10 cellular contexts compared by ENCODE assay signal in genomic region chrX:136754641-136755040, GRCh38. TPM values are rescaled to one million over a fixed set of nuclear protein-coding genes. Genes with fewer than 3 reads are reported as not detected.
A peak's percentile ranks its signal among the peaks of the same experiment; 100 is the strongest.
DNase-seq lines count a peak whose midpoint lies in the region; ATAC-seq and TF ChIP-seq lines count a peak whose summit lies in the region.
"Had no signal": no experiment of that assay in that cellular context is flagged by ENCODE, and none has a peak within 500 bp of the region (broad histone marks: within the 10 kb centered on the region; RNA-seq: fewer than 3 reads in every experiment).

No MANE protein-coding gene starts in this region.

- H3K27ac ChIP-seq in spleen, result peak overlapping the region in 4 of 8 donors; percentile 10 to 59 (median 34)

- peak overlapping the region; percentile 31 for H3K27ac Mint-ChIP-seq in activated CD4-positive, alpha-beta T cell treated with anti-CD3 and anti-CD28 coated beads, Interleukin-2, amount 10 ng/mL, durations not matched to agents 7 days and 5 days
- H3K27ac Mint-ChIP-seq in T-helper 2 cell treated with Interferon-gamma antibody and Interleukin-4, amounts not matched to agents 5 μg/mL and 100 μg/mL, for 36 hours, result no peak overlapping the region
- no peak overlapping the region for H3K27ac Mint-ChIP-seq in activated T-helper 1 cell treated with anti-CD3 and anti-CD28 coated beads, Interleukin-12 subunit alpha, Interleukin-12 subunit beta, Interleukin-2, Interleukin-4 antibody, amounts not matched to agents 30 ng/mL and 10 ng/mL and 1 ng/mL, durations not matched to agents 14 hours and 24 hours and 36 hours

- H3K36me3 ChIP-seq in spleen, result no peaks in the 10 kb centered on the region

- H3K27me3 Mint-ChIP-seq in activated CD4-positive, alpha-beta T cell treated with anti-CD3 and anti-CD28 coated beads, Interleukin-2, amount 10 ng/mL, durations not matched to agents 7 days and 5 days, result no peaks in the 10 kb centered on the region
- no peaks in the 10 kb centered on the region for H3K27me3 Mint-ChIP-seq in T-helper 2 cell treated with Interferon-gamma antibody and Interleukin-4, amounts not matched to agents 5 μg/mL and 100 μg/mL, for 36 hours (ENCODE audit: low read depth)
- H3K27me3 Mint-ChIP-seq in activated T-helper 1 cell treated with anti-CD3 and anti-CD28 coated beads, Interleukin-12 subunit alpha, Interleukin-12 subunit beta, Interleukin-2, Interleukin-4 antibody, amounts not matched to agents 30 ng/mL and 10 ng/mL and 1 ng/mL, durations not matched to agents 14 hours and 24 hours and 36 hours (ENCODE audit: insufficient read depth), result no peaks in the 10 kb centered on the region

- intact Hi-C loops in Right ventricle myocardium superior (cut with DNase I) (no loop called here), spleen (cut with DNase I; ENCODE audit: low total_unique reads) (no loop called here)
- intact Hi-C loops in activated T-helper 1 cell treated with anti-CD3 and anti-CD28 coated beads, Interleukin-12 subunit alpha, Interleukin-12 subunit beta, Interleukin-2, Interleukin-4 antibody, amounts not matched to agents 30 ng/mL and 10 ng/mL and 1 ng/mL, durations not matched to agents 14 hours and 24 hours and 36 hours (cut with micrococcal nuclease), result no loop called here

- no peaks in the 10 kb centered on the region for H3K9me3 ChIP-seq in spleen

- H3K4me1 ChIP-seq in spleen, result peaks cover 0 to 69% (median 11%) of the 10 kb centered on the region in 6 donors

- WGBS in spleen, 5 donors, result 36 to 58% (median 49%) methylated on average over 3 of the region's 3 CpGs

- TF ChIP-seq POLR2A in spleen (IDR thresholded peaks at IDR 0.05), result no peak

- peak; percentile 46 for DNase-seq in activated CD4-positive, alpha-beta T cell treated with anti-CD3 and anti-CD28 coated beads, Interleukin-2, amount 10 ng/mL, durations not matched to agents 7 days and 5 days
- no peak for DNase-seq in activated CD4-positive, alpha-beta T cell treated with anti-CD3 and anti-CD28 coated beads, Interleukin-2, amount 50 U/mL, for 1 hour
- no peak for DNase-seq in T-helper 2 cell treated with Interferon-gamma antibody and Interleukin-4, amounts not matched to agents 5 μg/mL and 100 μg/mL, for 36 hours (ENCODE audit: low spot score)
- DNase-seq in Right ventricle myocardium superior (peak; percentile 66), spleen (peak; percentile 80)
- DNase-seq in activated T-helper 1 cell treated with anti-CD3 and anti-CD28 coated beads, Interleukin-12 subunit alpha, Interleukin-12 subunit beta, Interleukin-2, Interleukin-4 antibody, amounts not matched to agents 30 ng/mL and 10 ng/mL and 1 ng/mL, durations not matched to agents 14 hours and 24 hours and 36 hours (ENCODE audit: low spot score), result no peak
- DNase-seq: NCI-H526 treated with DMSO at 0.1 percent for 48 hours had no signal

- no peaks in the 10 kb centered on the region for H3K27me3 ChIP-seq in spleen (replicated peaks in 1 of 7)

- H3K4me3 Mint-ChIP-seq in activated CD4-positive, alpha-beta T cell treated with anti-CD3 and anti-CD28 coated beads, Interleukin-2, amount 10 ng/mL, durations not matched to agents 7 days and 5 days, result no peak overlapping the region
- peak overlapping the region; percentile 15 for H3K4me3 Mint-ChIP-seq in T-helper 2 cell treated with Interferon-gamma antibody and Interleukin-4, amounts not matched to agents 5 μg/mL and 100 μg/mL, for 36 hours
- no peak overlapping the region for H3K4me3 Mint-ChIP-seq in activated T-helper 1 cell treated with anti-CD3 and anti-CD28 coated beads, Interleukin-12 subunit alpha, Interleukin-12 subunit beta, Interleukin-2, Interleukin-4 antibody, amounts not matched to agents 30 ng/mL and 10 ng/mL and 1 ng/mL, durations not matched to agents 14 hours and 24 hours and 36 hours

- ATAC-seq in Right ventricle myocardium superior (ENCODE audit: poor library complexity) (peak; percentile 83), HG03520 (IDR thresholded peaks at IDR 0.05; ENCODE audit: unreplicated experiment) (no peak), HG03432 (IDR thresholded peaks at IDR 0.05; ENCODE audit: unreplicated experiment) (no peak)
- ATAC-seq: activated CD4-positive, CD25-positive, alpha-beta regulatory T cell treated with anti-CD3 and anti-CD28 coated beads, Interleukin-2, amount 50 U/mL, for 24 hours had no signal

- TF ChIP-seq CTCF in spleen (IDR thresholded peaks at IDR 0.05 in 8 of 11, conservative IDR thresholded peaks at IDR 0.05 in 3 of 11), result no peak

- peaks cover 68% of the 10 kb centered on the region for H3K4me1 Mint-ChIP-seq in activated CD4-positive, alpha-beta T cell treated with anti-CD3 and anti-CD28 coated beads, Interleukin-2, amount 10 ng/mL, durations not matched to agents 7 days and 5 days
- peaks cover 52% of the 10 kb centered on the region for H3K4me1 Mint-ChIP-seq in T-helper 2 cell treated with Interferon-gamma antibody and Interleukin-4, amounts not matched to agents 5 μg/mL and 100 μg/mL, for 36 hours (ENCODE audit: low read depth)
- peaks cover 56% of the 10 kb centered on the region for H3K4me1 Mint-ChIP-seq in activated T-helper 1 cell treated with anti-CD3 and anti-CD28 coated beads, Interleukin-12 subunit alpha, Interleukin-12 subunit beta, Interleukin-2, Interleukin-4 antibody, amounts not matched to agents 30 ng/mL and 10 ng/mL and 1 ng/mL, durations not matched to agents 14 hours and 24 hours and 36 hours (ENCODE audit: low read depth)

- H3K36me3 Mint-ChIP-seq in activated CD4-positive, alpha-beta T cell treated with anti-CD3 and anti-CD28 coated beads, Interleukin-2, amount 10 ng/mL, durations not matched to agents 7 days and 5 days (ENCODE audit: low read depth), result peaks cover 28% of the 10 kb centered on the region
- peaks cover 27% of the 10 kb centered on the region for H3K36me3 Mint-ChIP-seq in T-helper 2 cell treated with Interferon-gamma antibody and Interleukin-4, amounts not matched to agents 5 μg/mL and 100 μg/mL, for 36 hours (ENCODE audit: low read depth)
- H3K36me3 Mint-ChIP-seq in activated T-helper 1 cell treated with anti-CD3 and anti-CD28 coated beads, Interleukin-12 subunit alpha, Interleukin-12 subunit beta, Interleukin-2, Interleukin-4 antibody, amounts not matched to agents 30 ng/mL and 10 ng/mL and 1 ng/mL, durations not matched to agents 14 hours and 24 hours and 36 hours (ENCODE audit: low read depth), result peaks cover 7% of the 10 kb centered on the region

- no peaks in the 10 kb centered on the region for H3K9me3 Mint-ChIP-seq in activated CD4-positive, alpha-beta T cell treated with anti-CD3 and anti-CD28 coated beads, Interleukin-2, amount 10 ng/mL, durations not matched to agents 7 days and 5 days
- H3K9me3 Mint-ChIP-seq in T-helper 2 cell treated with Interferon-gamma antibody and Interleukin-4, amounts not matched to agents 5 μg/mL and 100 μg/mL, for 36 hours, result no peaks in the 10 kb centered on the region
- no peaks in the 10 kb centered on the region for H3K9me3 Mint-ChIP-seq in activated T-helper 1 cell treated with anti-CD3 and anti-CD28 coated beads, Interleukin-12 subunit alpha, Interleukin-12 subunit beta, Interleukin-2, Interleukin-4 antibody, amounts not matched to agents 30 ng/mL and 10 ng/mL and 1 ng/mL, durations not matched to agents 14 hours and 24 hours and 36 hours

- CTCF ChIA-PET in activated CD4-positive, alpha-beta T cell treated with anti-CD3 and anti-CD28 coated beads, Interleukin-2, amount 10 ng/mL, durations not matched to agents 7 days and 5 days (lab: Charles Lee), result interaction anchor here (0.6 to 3.6 kb wide), 3 partner anchors 12 to 171 kb away, joined by 3 to 15 read pairs (median 4); no protein-coding TSS in a partner anchor

- H3K4me3 ChIP-seq in spleen, result no peak overlapping the region

- POLR2A ChIA-PET in activated CD4-positive, alpha-beta T cell treated with anti-CD3 and anti-CD28 coated beads, Interleukin-2, amount 10 ng/mL, durations not matched to agents 7 days and 5 days (lab: Charles Lee), result interaction anchor here (0.6 kb wide), 1 partner anchor 95 kb away, joined by 3 read pairs; no protein-coding TSS in a partner anchor

RNA-seq across cellular contexts. Expression of gene ARHGEF6, which starts 26.1 kb away (rescaled TPM):
- 100 to 1,000 TPM in 1 of 2 experiments, 10 to 100 TPM in 1; 97.2 to 122 TPM for total RNA-seq in activated CD4-positive, alpha-beta T cell treated with anti-CD3 and anti-CD28 coated beads, Interleukin-2, amount 10 ng/mL, durations not matched to agents 7 days and 5 days
- 36.8 TPM for total RNA-seq in Right ventricle myocardium superior
- total RNA-seq in spleen, result 10 to 100 TPM; 48.2 to 70.1 (median 63.7) TPM
- polyA plus RNA-seq in spleen, result 10 to 100 TPM; 13.1 to 17.7 (median 16.4) TPM
- total RNA-seq in activated T-helper 1 cell treated with anti-CD3 and anti-CD28 coated beads, Interleukin-12 subunit alpha, Interleukin-12 subunit beta, Interleukin-2, Interleukin-4 antibody, amounts not matched to agents 30 ng/mL and 10 ng/mL and 1 ng/mL, durations not matched to agents 14 hours and 24 hours and 36 hours, result 39.8 and 40.8 TPM in 2 replicates

Comparison
In these comparisons a context has a peak if more than half of its experiments do, and no peak if none do; other contexts are left out.
1. DNase-seq: peak in activated CD4-positive, alpha-beta T cell treated with anti-CD3 and anti-CD28 coated beads, Interleukin-2, amount 10 ng/mL, durations not matched to agents 7 days and 5 days (single experiment), Right ventricle myocardium superior (single experiment) and spleen (single experiment); none in activated CD4-positive, alpha-beta T cell treated with anti-CD3 and anti-CD28 coated beads, Interleukin-2, amount 50 U/mL, for 1 hour (single experiment), T-helper 2 cell treated with Interferon-gamma antibody and Interleukin-4, amounts not matched to agents 5 μg/mL and 100 μg/mL, for 36 hours (single experiment) and activated T-helper 1 cell treated with anti-CD3 and anti-CD28 coated beads, Interleukin-12 subunit alpha, Interleukin-12 subunit beta, Interleukin-2, Interleukin-4 antibody, amounts not matched to agents 30 ng/mL and 10 ng/mL and 1 ng/mL, durations not matched to agents 14 hours and 24 hours and 36 hours (single experiment).